17 cellular contexts compared by ENCODE assay signal in genomic region chr19:33054623-33055022, GRCh38. TPM values are rescaled to one million over a fixed set of nuclear protein-coding genes. Genes with fewer than 3 reads are reported as not detected.
DNase-seq lines count a peak whose midpoint lies in the region.
"Had no signal": no experiment of that assay in that cellular context is flagged by ENCODE, and none has a peak within 500 bp of the region (broad histone marks: within the 10 kb centered on the region; RNA-seq: fewer than 3 reads in every experiment).

No MANE protein-coding gene starts in this region.

- no peak overlapping the region for H2BK12ac ChIP-seq in trophoblast cell (ENCODE audit: low read length)

- peaks cover 2% of the 10 kb centered on the region for H3K9me3 ChIP-seq in trophoblast cell (ENCODE audit: insufficient read depth, low read depth, low read length)
- H3K9me3 ChIP-seq: uterus had no signal

- H4K91ac ChIP-seq in trophoblast cell (ENCODE audit: low read depth, low read length): no peak overlapping the region

- no peak overlapping the region for H2AK5ac ChIP-seq in trophoblast cell (ENCODE audit: low read length)

- H3K4ac ChIP-seq in trophoblast cell (ENCODE audit: low read depth, low read length): no peak overlapping the region

- no peaks in the 10 kb centered on the region for H3K36me3 ChIP-seq in trophoblast cell (ENCODE audit: control insufficient read depth in 1 of 2, insufficient read depth in 2 of 2, low read length in 2 of 2)
- H3K36me3 ChIP-seq: neural progenitor cell, uterus had no signal

- H3K4me2 ChIP-seq in trophoblast cell (ENCODE audit: low read length): no peak overlapping the region

- no peak overlapping the region for H4K8ac ChIP-seq in trophoblast cell (ENCODE audit: low read depth, low read length)

- H2BK120ac ChIP-seq in trophoblast cell (ENCODE audit: insufficient read depth, low read length, poor library complexity): no peak overlapping the region

- WGBS in trophoblast cell (ENCODE audit: extremely low coverage, insufficient coverage, insufficient read length): no CpG with 5 or more reads among the region's 8 CpGs

- H3K27ac ChIP-seq in epithelial cell of prostate (peak overlapping the region; percentile 12), trophoblast cell (ENCODE audit: low read depth, low read length) (no peak overlapping the region)
- H3K27ac ChIP-seq: uterus had no signal

- no peaks in the 10 kb centered on the region for H3K4me1 ChIP-seq in trophoblast cell (ENCODE audit: control insufficient read depth in 1 of 2, insufficient read depth in 2 of 2, low read length in 2 of 2)
- H3K4me1 ChIP-seq: uterus had no signal

- H4K12ac ChIP-seq in trophoblast cell (ENCODE audit: low read depth, low read length): no peak overlapping the region

- no peaks in the 10 kb centered on the region for H3K79me1 ChIP-seq in trophoblast cell (ENCODE audit: low read length)

- no peak overlapping the region for H3K4me3 ChIP-seq in trophoblast cell (ENCODE audit: low read depth, low read length)
- H3K4me3 ChIP-seq: lung, neural progenitor cell, uterus had no signal

- H3K14ac ChIP-seq in trophoblast cell (ENCODE audit: low read length): no peak overlapping the region

- H2AFZ ChIP-seq in trophoblast cell (ENCODE audit: insufficient read depth, low read length, poor library complexity): no peak overlapping the region
- H2AFZ ChIP-seq: neural progenitor cell had no signal

- H2BK5ac ChIP-seq in trophoblast cell (ENCODE audit: low read depth, low read length, poor library complexity): no peak overlapping the region

- DNase-seq in DMS153 treated with DMSO at 0.1 percent for 48 hours (lab: John Stamatoyannopoulos, UW; ENCODE audit: unreplicated experiment) (peak; percentile 89), NCI-H2196 treated with DMSO at 0.1 percent for 48 hours (lab: John Stamatoyannopoulos, UW; ENCODE audit: unreplicated experiment) (peak; percentile 87), epithelial cell of prostate (ENCODE audit: low read depth, low spot score) (peak; percentile 63), trophoblast cell (peak; percentile 47), foreskin melanocyte (no peak), globus pallidus (ENCODE audit: low spot score) (no peak), NCI-H1105 (lab: John Stamatoyannopoulos, UW) (no peak)
- DNase-seq in effector CD8-positive, alpha-beta T cell (lab: John Stamatoyannopoulos, UW): no peak
- DNase-seq: activated CD8-positive, alpha-beta memory T cell treated with anti-CD3 and anti-CD28 coated beads, Interleukin-2, amount 50 U/mL, for 4 hours; H7; IMR-90; NCI-H1105 treated with DMSO at 0.1 percent for 48 hours; NCI-H446; T-helper 1 cell; uterus had no signal

- no peaks in the 10 kb centered on the region for H3K27me3 ChIP-seq in trophoblast cell (ENCODE audit: insufficient read depth, low read length)
- H3K27me3 ChIP-seq: neural progenitor cell, uterus had no signal

- no peak overlapping the region for H3K18ac ChIP-seq in trophoblast cell (ENCODE audit: low read length)

- no peaks in the 10 kb centered on the region for H3K79me2 ChIP-seq in trophoblast cell (ENCODE audit: control insufficient read depth, insufficient read depth, low read length, poor library complexity)

- H3K23ac ChIP-seq in trophoblast cell (ENCODE audit: low read length): no peak overlapping the region

- H3K9ac ChIP-seq in trophoblast cell (ENCODE audit: low read length): no peak overlapping the region
- H3K9ac ChIP-seq: neural progenitor cell had no signal

RNA-seq across cellular contexts. Expression of gene RHPN2, which starts 10.1 kb away (rescaled TPM):
- 7.4 and 7.9 TPM in 2 replicates for polyA plus RNA-seq in trophoblast cell (2013)

RNA-seq across cellular contexts. Expression of gene GPATCH1, which starts 26.4 kb away (rescaled TPM):
- 4.7 and 5.4 TPM in 2 replicates for polyA plus RNA-seq in trophoblast cell (2013)

Comparison
In these comparisons a context has a peak if more than half of its experiments do, and no peak if none do; other contexts are left out.
1. DNase-seq: peak in DMS153 treated with DMSO at 0.1 percent for 48 hours (single experiment), NCI-H2196 treated with DMSO at 0.1 percent for 48 hours (single experiment), epithelial cell of prostate (single experiment) and trophoblast cell (2 of 2); none in foreskin melanocyte (single experiment), globus pallidus (single experiment), effector CD8-positive, alpha-beta T cell (single experiment) and NCI-H1105 (single experiment).